In genomic region chr1:229461032-229461668, GRCh38 we compare ENCODE assay signal across 19 cellular contexts. TPM values are rescaled to one million over a fixed set of nuclear protein-coding genes. Genes with fewer than 3 reads are reported as not detected.
"Had no signal": no experiment of that assay in that cellular context is flagged by ENCODE, and none has a peak within 500 bp of the region (broad histone marks: within the 10 kb centered on the region; RNA-seq: fewer than 3 reads in every experiment).

No MANE protein-coding gene starts in this region.

- H3K27ac ChIP-seq: epithelial cell of prostate, upper lobe of left lung had no signal

- H3K4me3 ChIP-seq: upper lobe of left lung had no signal

- H3K4me3 Mint-ChIP-seq: activated CD4-positive, alpha-beta T cell treated with anti-CD3 and anti-CD28 coated beads, Interleukin-2, amount 10 ng/mL, durations not matched to agents 24 days and 14 days; activated CD8-positive, alpha-beta T cell treated with anti-CD3 and anti-CD28 coated beads, Interleukin-2, amount 10 ng/mL, durations not matched to agents 7 days and 5 days; activated naive CD8-positive, alpha-beta T cell treated with anti-CD3 and anti-CD28 coated beads for 36 hours; activated T-cell treated with anti-CD3 and anti-CD28 coated beads, Interleukin-2, amount 50 U/mL, for 72 hours; brain; central memory CD8-positive, alpha-beta T cell; effector memory CD8-positive, alpha-beta T cell; nephron had no signal

- H3K27ac Mint-ChIP-seq: activated CD4-positive, alpha-beta T cell treated with anti-CD3 and anti-CD28 coated beads, Interleukin-2, amount 10 ng/mL, durations not matched to agents 24 days and 14 days; activated CD8-positive, alpha-beta T cell treated with anti-CD3 and anti-CD28 coated beads, Interleukin-2, amount 10 ng/mL, durations not matched to agents 7 days and 5 days; activated naive CD8-positive, alpha-beta T cell treated with anti-CD3 and anti-CD28 coated beads for 36 hours; activated T-cell treated with anti-CD3 and anti-CD28 coated beads, Interleukin-2, amount 50 U/mL, for 72 hours; brain; effector memory CD8-positive, alpha-beta T cell; nephron had no signal

- H3K9me3 ChIP-seq: upper lobe of left lung had no signal

- H3K27me3 ChIP-seq: upper lobe of left lung had no signal

- H3K9me3 Mint-ChIP-seq: activated CD4-positive, alpha-beta T cell treated with anti-CD3 and anti-CD28 coated beads, Interleukin-2, amount 10 ng/mL, durations not matched to agents 24 days and 14 days; activated naive CD8-positive, alpha-beta T cell treated with anti-CD3 and anti-CD28 coated beads for 36 hours; activated T-cell treated with anti-CD3 and anti-CD28 coated beads, Interleukin-2, amount 50 U/mL, for 72 hours; brain; central memory CD8-positive, alpha-beta T cell; effector memory CD8-positive, alpha-beta T cell; nephron had no signal

- H3K4me1 Mint-ChIP-seq: brain, nephron had no signal

- H3K4me1 ChIP-seq: upper lobe of left lung had no signal

- DNase-seq: activated CD4-positive, alpha-beta T cell treated with anti-CD3 and anti-CD28 coated beads, Interleukin-2, amount 10 ng/mL, durations not matched to agents 24 days and 14 days; activated CD8-positive, alpha-beta memory T cell treated with anti-CD3 and anti-CD28 coated beads, Interleukin-2, amount 50 U/mL, for 4 hours; activated CD8-positive, alpha-beta T cell treated with anti-CD3 and anti-CD28 coated beads, Interleukin-2, amount 10 ng/mL, durations not matched to agents 7 days and 5 days; activated gamma-delta T cell treated with Interleukin-2 at 50 U/mL for 16 hours; activated naive CD8-positive, alpha-beta T cell treated with anti-CD3 and anti-CD28 coated beads for 36 hours; activated T-cell treated with anti-CD3 and anti-CD28 coated beads, Interleukin-2, amount 50 U/mL, for 72 hours; effector memory CD8-positive, alpha-beta T cell; occipital lobe; stimulated activated CD4-positive, alpha-beta T cell treated with anti-CD3 and anti-CD28 coated beads, Interleukin-15, amount 100 ng/mL, for 24 hours; stimulated activated CD4-positive, alpha-beta T cell treated with anti-CD3 and anti-CD28 coated beads, Interleukin-4, amount 100 ng/mL, for 24 hours; stimulated activated naive CD4-positive, alpha-beta T cell; T-helper 2 cell; upper lobe of left lung had no signal

- H3K27me3 Mint-ChIP-seq: activated CD4-positive, alpha-beta T cell treated with anti-CD3 and anti-CD28 coated beads, Interleukin-2, amount 10 ng/mL, durations not matched to agents 24 days and 14 days; activated naive CD8-positive, alpha-beta T cell treated with anti-CD3 and anti-CD28 coated beads for 36 hours; brain; central memory CD8-positive, alpha-beta T cell; effector memory CD8-positive, alpha-beta T cell had no signal

- ATAC-seq: activated CD8-positive, alpha-beta T cell treated with anti-CD3 and anti-CD28 coated beads, Interleukin-2, amount 10 ng/mL, durations not matched to agents 7 days and 5 days; activated T-cell treated with anti-CD3 and anti-CD28 coated beads, Interleukin-2, amount 50 U/mL, for 72 hours; effector memory CD8-positive, alpha-beta T cell had no signal

RNA-seq across cellular contexts. Expression of gene ACTA1, which starts 27.3 kb away (rescaled TPM):
- total RNA-seq: activated CD4-positive, alpha-beta T cell treated with anti-CD3 and anti-CD28 coated beads, Interleukin-2, amount 10 ng/mL, durations not matched to agents 24 days and 14 days; activated CD8-positive, alpha-beta T cell treated with anti-CD3 and anti-CD28 coated beads, Interleukin-2, amount 10 ng/mL, durations not matched to agents 7 days and 5 days; activated naive CD8-positive, alpha-beta T cell treated with anti-CD3 and anti-CD28 coated beads for 36 hours; activated T-cell treated with anti-CD3 and anti-CD28 coated beads, Interleukin-2, amount 50 U/mL, for 72 hours; mesenteric fat pad; subcutaneous adipose tissue had no signal
